ENCODE assay signal across 25 cellular contexts in genomic region chr9:117188394-117188793, GRCh38.
"Had no signal": no experiment of that assay in that cellular context is flagged by ENCODE, and none has a peak within 500 bp of the region (broad histone marks: within the 10 kb centered on the region; RNA-seq: fewer than 3 reads in every experiment).

No MANE protein-coding gene starts in this region.

- DNase-seq: activated CD4-positive, alpha-beta T cell treated with anti-CD3 and anti-CD28 coated beads for 36 hours; activated CD4-positive, alpha-beta T cell treated with anti-CD3 and anti-CD28 coated beads, Interleukin-2, amount 50 U/mL, for 48 hours; activated CD8-positive, alpha-beta memory T cell treated with anti-CD3 and anti-CD28 coated beads for 24 hours; activated gamma-delta T cell; activated naive CD4-positive, alpha-beta T cell treated with anti-CD3 and anti-CD28 coated beads for 36 hours; activated T-cell treated with anti-CD3 and anti-CD28 coated beads for 4 hours; activated T-cell treated with anti-CD3 and anti-CD28 coated beads, Interleukin-2, amount 50 U/mL, for 48 hours; amygdala; cerebellar nuclear complex; colonic mucosa; NCI-H1092; NCI-H1417 treated with DMSO at 0.1 percent for 48 hours; NCI-H1694; NCI-H2029; NCI-H2171; NCI-H2227 treated with DMSO at 0.1 percent for 48 hours; NCI-H510A treated with DMSO at 0.1 percent for 48 hours; NK-92 treated with Interleukin-12 subunit alpha and Interleukin-12 subunit beta, amount 100 ng/mL, for 24 hours; OCI-M1; Right ventricle myocardium superior; SJCRH30; SK-N-SH; WERI-Rb-1 had no signal

- H3K4me3 ChIP-seq: colonic mucosa, SJCRH30 had no signal

- ATAC-seq: activated CD4-positive, alpha-beta T cell treated with anti-CD3 and anti-CD28 coated beads for 36 hours; activated T-helper 17 cell treated with anti-CD3 and anti-CD28 coated beads, Interleukin-2, amount 50 U/mL, for 72 hours; Panc1 had no signal
